ENCODE assay signal across 8 cellular contexts in genomic region chr6:2841264-2842138, GRCh38. TPM values are rescaled to one million over a fixed set of nuclear protein-coding genes. Genes with fewer than 3 reads are reported as not detected.
DNase-seq lines count a peak whose midpoint lies in the region; ATAC-seq and TF ChIP-seq lines count a peak whose summit lies in the region.

TSS of gene SERPINB1 (minus strand) at chr6:2841863. CDS start at chr6:2840586, 1,277 bp downstream.

- H3K18ac ChIP-seq in IMR-90 (ENCODE audit: low read depth, low read length): peak within 1 kb of the TSS; percentile 85

- no peaks in the 10 kb centered on the region for H3K9me3 Mint-ChIP-seq in natural killer cell

- peaks cover 16 to 27% of the 10 kb centered on the region in 2 experiments for H3K79me1 ChIP-seq in IMR-90 (ENCODE audit: low read depth in 1 of 2, low read length in 2 of 2)

- H3K27me3 Mint-ChIP-seq in natural killer cell (ENCODE audit: low read depth in 2 of 2): no peaks in the 10 kb centered on the region

- 0% methylated on average over 7 of the region's 67 CpGs; no CpG with 5 or more reads in 1 of the 2 experiments for WGBS in IMR-90 (ENCODE audit: extremely low coverage in 2 of 2, insufficient read length in 1 of 2), 2 experiments

- H4K5ac ChIP-seq in IMR-90 (ENCODE audit: low read depth, low read length): peak within 1 kb of the TSS; percentile 72

- H3K23ac ChIP-seq in IMR-90 (ENCODE audit: low read depth, low read length): peak within 1 kb of the TSS; percentile 81

- H3K56ac ChIP-seq in IMR-90 (ENCODE audit: extremely low read depth, insufficient read depth, low read length): peak within 1 kb of the TSS; percentile 57

- H3K36me3 ChIP-seq in IMR-90 (ENCODE audit: control insufficient read depth, insufficient read depth, low read length): peaks cover 6% of the 10 kb centered on the region

- H4K91ac ChIP-seq in IMR-90 (ENCODE audit: insufficient read depth, low read depth, low read length): peak within 1 kb of the TSS; percentile 86

- H3K4me3 ChIP-seq in IMR-90 (ENCODE audit: insufficient read depth, low read depth, low read length) (peak within 1 kb of the TSS; percentile 34), fibroblast of pulmonary artery (replicated peaks; ENCODE audit: low read depth, low read length) (peak within 1 kb of the TSS; percentile 42)

- H3K27ac ChIP-seq in IMR-90 (ENCODE audit: insufficient read depth, low read length): peak within 1 kb of the TSS; percentile 80
- peak within 1 kb of the TSS; percentile 95 for H3K27ac ChIP-seq in RWPE1

- H3K14ac ChIP-seq in IMR-90 (replicated peaks; ENCODE audit: low read depth, low read length): peak within 1 kb of the TSS; percentile 44

- ATAC-seq in GM19452 (IDR thresholded peaks at IDR 0.05; ENCODE audit: unreplicated experiment): peak; percentile 73
- peak; percentile 92 for ATAC-seq in IMR-90 (ENCODE audit: low read depth)
- ATAC-seq in natural killer cell: peak; percentile 81 to 90 (median 84)

- peak; percentile 79 for TF ChIP-seq POLR2A in IMR-90 (IDR thresholded peaks at IDR 0.05; ENCODE audit: low read depth, low read length)

- CTCF ChIA-PET in IMR-90 (lab: Yijun Ruan, JAX): interaction anchor here (0.6 to 1.9 kb wide), 5 partner anchors 20 to 111 kb away, joined by 3 to 14 read pairs (median 3); no protein-coding TSS in a partner anchor
- CTCF ChIA-PET in RWPE1 (lab: Yijun Ruan, JAX): interaction anchor here (0.6 to 1.1 kb wide), 3 partner anchors 9 to 50 kb away, joined by 4 to 5 read pairs (median 4); no protein-coding TSS in a partner anchor

- peak within 1 kb of the TSS; percentile 71 for H3K4me2 ChIP-seq in IMR-90 (ENCODE audit: low read depth, low read length)

- peaks cover 19% of the 10 kb centered on the region for H3K4me1 ChIP-seq in IMR-90 (ENCODE audit: control insufficient read depth, insufficient read depth, low read length)

- in situ Hi-C loops in IMR-90 (cut with MboI; ENCODE audit: low sequenced_read_pairs): loop anchor here (5.0 to 10.0 kb wide), 3 partner anchors 49 to 213 kb away; no protein-coding TSS in a partner anchor

- H2BK15ac ChIP-seq in IMR-90 (ENCODE audit: low read depth, low read length): peak within 1 kb of the TSS; percentile 51; the same call in 2 of the 3 replicates

- H4K20me1 ChIP-seq in IMR-90 (ENCODE audit: insufficient read depth, low read length): no peaks in the 10 kb centered on the region

- peak within 1 kb of the TSS; percentile 94 for H3K4me3 Mint-ChIP-seq in natural killer cell

- DNase-seq in C1 segment of cervical spinal cord (lab: John Stamatoyannopoulos, UW): peak in 12 of 14 donors; percentile 49 to 84 (median 68)
- peak; percentile 97 for DNase-seq in IMR-90
- peak; percentile 72 for DNase-seq in RWPE1 (ENCODE audit: low spot score)
- DNase-seq in activated effector memory CD4-positive, alpha-beta T cell treated with Interleukin-2 at 50 U/mL for 16 hours: peak; percentile 69
- peak; percentile 97 for DNase-seq in fibroblast of pulmonary artery (ENCODE audit: low read depth)
- peak; percentile 72 for DNase-seq in natural killer cell
- peak; percentile 47 to 74 (median 64) for DNase-seq in stimulated activated naive CD4-positive, alpha-beta T cell (lab: John Stamatoyannopoulos, UW)

- H2BK5ac ChIP-seq in IMR-90 (ENCODE audit: low read depth, low read length, poor library complexity, severe bottlenecking): peak within 1 kb of the TSS; percentile 72

- peaks cover 3% of the 10 kb centered on the region for H3K36me3 Mint-ChIP-seq in natural killer cell

- TF ChIP-seq CTCF in IMR-90 (conservative IDR thresholded peaks at IDR 0.05; ENCODE audit: low read depth, low read length) (no peak), RWPE1 (conservative IDR thresholded peaks at IDR 0.05; ENCODE audit: low read depth) (no peak), fibroblast of pulmonary artery (IDR thresholded peaks at IDR 0.05; ENCODE audit: low read length, missing control alignments) (no peak), natural killer cell (IDR thresholded peaks at IDR 0.05) (no peak)

- peak within 1 kb of the TSS; percentile 92 for H2BK120ac ChIP-seq in IMR-90 (ENCODE audit: low read depth, low read length)

- H3K4me1 Mint-ChIP-seq in natural killer cell: peaks cover 57 to 58% of the 10 kb centered on the region in 2 donors

- peak within 1 kb of the TSS; percentile 59 to 77 for H4K8ac ChIP-seq in IMR-90 (ENCODE audit: low read depth in 2 of 2, low read length in 2 of 2)

- peak within 1 kb of the TSS; percentile 84 for H3K9ac ChIP-seq in IMR-90 (ENCODE audit: low read depth, low read length)

- H2AK9ac ChIP-seq in IMR-90 (replicated peaks; ENCODE audit: low read depth, low read length, poor library complexity): peak within 1 kb of the TSS; percentile 84

- dilution Hi-C loops in IMR-90 (cut with HindIII; ENCODE audit: low sequenced_read_pairs, unreplicated experiment): no loop called here

- TF ChIP-seq RAD21 in IMR-90 (IDR thresholded peaks at IDR 0.05; ENCODE audit: low read length): peak; percentile 16; the same call in 1 of the 2 replicates

- H3K9me1 ChIP-seq in IMR-90 (ENCODE audit: insufficient read depth, low read length): peaks cover 21% of the 10 kb centered on the region

- peak within 1 kb of the TSS; percentile 82 for H3K4ac ChIP-seq in IMR-90 (ENCODE audit: low read depth, low read length)

- H3K27me3 ChIP-seq in IMR-90 (ENCODE audit: control insufficient read depth, insufficient read depth, low read length): no peaks in the 10 kb centered on the region

- no TSS peak for BruUV-seq in IMR-90 (replicated peaks; lab: Mats Ljungman, UMichigan)

- peak within 1 kb of the TSS; percentile 83 for H2AK5ac ChIP-seq in IMR-90 (ENCODE audit: low read depth, low read length)

- intact Hi-C loops in IMR-90 (cut with micrococcal nuclease): loop anchor here (1.0 to 5.0 kb wide), 2 partner anchors 50 to 104 kb away; no protein-coding TSS in a partner anchor
- intact Hi-C loops in natural killer cell (cut with micrococcal nuclease): loop anchor here (1.0 to 2.0 kb wide), 2 partner anchors 50 to 77 kb away; partner anchors contain the start of gene WRNIP1

- no peaks in the 10 kb centered on the region for H3K9me3 ChIP-seq in IMR-90 (ENCODE audit: control insufficient read depth, insufficient read depth, low read length)

- H2BK20ac ChIP-seq in IMR-90 (ENCODE audit: low read depth, low read length): peak within 1 kb of the TSS; percentile 75

- peak within 1 kb of the TSS; percentile 83 for H2AFZ ChIP-seq in IMR-90 (replicated peaks; ENCODE audit: low read length, poor library complexity)

- POLR2A ChIA-PET in IMR-90 (lab: Charles Lee; ENCODE audit: unreplicated experiment): interaction anchor here (0.6 to 1.5 kb wide), 7 partner anchors 9 to 148 kb away, joined by 3 to 12 read pairs (median 4); no protein-coding TSS in a partner anchor
- POLR2A ChIA-PET in RWPE1 (lab: Yijun Ruan, JAX; ENCODE audit: low non-redundant PET): interaction anchor here (1.0 kb wide), 1 partner anchor 148 kb away, joined by 3 read pairs; no protein-coding TSS in a partner anchor

- peak within 1 kb of the TSS; percentile 90 to 94 for H3K27ac Mint-ChIP-seq in natural killer cell

TF ChIP-seq in IMR-90, 13 proteins besides CTCF, POLR2A, EP300 and RAD21:
- TF ChIP-seq ELK1 (IDR thresholded peaks at IDR 0.05; ENCODE audit: borderline replicate concordance, low read depth, low read length): no peak
- TF ChIP-seq BHLHE40 (IDR thresholded peaks at IDR 0.05; ENCODE audit: low read depth, low read length): peak; percentile 79
- no peak for TF ChIP-seq RFX5 (IDR thresholded peaks at IDR 0.05; ENCODE audit: low read depth, low read length)
- peak; percentile 32; the same call in 1 of the 2 replicates for TF ChIP-seq SMC3 (IDR thresholded peaks at IDR 0.05; ENCODE audit: low read depth, low read length)
- peak; percentile 63 for TF ChIP-seq MXI1 (IDR thresholded peaks at IDR 0.05; ENCODE audit: borderline replicate concordance, low read depth, low read length)
- TF ChIP-seq MAZ (IDR thresholded peaks at IDR 0.05; ENCODE audit: borderline replicate concordance, low read depth, low read length): peak; percentile 85
- peak; percentile 63 for TF ChIP-seq RCOR1 (IDR thresholded peaks at IDR 0.05; ENCODE audit: insufficient replicate concordance, low read length)
- TF ChIP-seq CEBPB (IDR thresholded peaks at IDR 0.05; ENCODE audit: low read depth, low read length): peak; percentile 98

RNA-seq across cellular contexts. Expression of gene SERPINB1, which starts in this region (rescaled TPM):
- total RNA-seq in IMR-90 (2012; rRNA removed) (6.1 TPM in 2 replicates), natural killer cell (10 to 100 TPM; 74.8 to 80.2 (median 78.1) TPM)
- polyA plus RNA-seq in IMR-90 (2012; rRNA removed): 7.0 and 9.1 TPM in 2 replicates
- polyA plus RNA-seq in IMR-90 (2012; cell fraction: cytosol; rRNA removed): 2.8 and 2.9 TPM in 2 replicates
- polyA plus RNA-seq in IMR-90 (2012; cell fraction: nucleus; rRNA removed; ENCODE audit: low replicate concordance): 1.4 and 6.8 TPM in 2 replicates

Comparison
In these comparisons a context has a peak if more than half of its experiments do, and no peak if none do; other contexts are left out.
1. Peak in every context shown above with its lines: DNase-seq, ATAC-seq, H3K4me3 ChIP-seq and H3K27ac ChIP-seq.
2. RNA of gene SERPINB1 (total RNA-seq): 74.8 to 80.2 TPM in natural killer cell; 6.1 TPM in IMR-90; every median in the first group is over 10 times any median in the second.